ENCODE assay signal across 8 cellular contexts in the genomic region with DNA sequence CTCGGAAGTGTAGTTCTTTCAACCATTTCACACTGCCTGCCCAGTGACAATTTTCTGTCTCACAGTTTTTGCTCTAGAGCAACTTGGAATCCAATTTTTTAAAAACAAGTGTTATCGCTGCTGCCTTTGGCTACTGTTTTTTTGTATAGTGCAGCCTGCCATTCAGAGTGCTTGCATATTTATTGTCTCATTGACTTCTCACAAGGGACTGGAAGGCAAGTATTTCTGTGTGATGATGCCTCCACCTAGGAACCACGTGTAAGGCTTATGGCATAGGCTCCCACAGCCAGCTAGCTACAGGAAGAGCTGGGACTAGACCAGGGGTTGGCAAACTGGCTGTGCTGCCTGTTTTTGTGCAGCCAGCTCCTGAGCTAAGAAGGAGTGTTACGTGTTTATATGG. TPM values are rescaled to one million over a fixed set of nuclear protein-coding genes. Genes with fewer than 3 reads are reported as not detected.
A peak's percentile ranks its signal among the peaks of the same experiment; 100 is the strongest.
DNase-seq lines count a peak whose midpoint lies in the region; ATAC-seq lines count a peak whose summit lies in the region.

No MANE protein-coding gene starts in this region.

- ATAC-seq in activated CD8-positive, alpha-beta memory T cell treated with anti-CD3 and anti-CD28 coated beads, Interleukin-2, amount 10 ng/mL, durations not matched to agents 7 days and 5 days = no peak
- ATAC-seq in left colon (peak; percentile 52), GM19455 (IDR thresholded peaks at IDR 0.05; ENCODE audit: unreplicated experiment) (no peak), HG02763 (IDR thresholded peaks at IDR 0.05; ENCODE audit: unreplicated experiment) (no peak)

- peaks cover 40% of the 10 kb centered on the region for H3K4me1 Mint-ChIP-seq in activated CD8-positive, alpha-beta memory T cell treated with anti-CD3 and anti-CD28 coated beads, Interleukin-2, amount 10 ng/mL, durations not matched to agents 7 days and 5 days

- CTCF ChIA-PET in activated CD8-positive, alpha-beta memory T cell treated with anti-CD3 and anti-CD28 coated beads, Interleukin-2, amount 10 ng/mL, durations not matched to agents 7 days and 5 days (lab: Charles Lee) = interaction anchor here (0.7 kb wide), 1 partner anchor 9 kb away, joined by 3 read pairs; no protein-coding TSS in a partner anchor

- no peaks in the 10 kb centered on the region for H3K9me3 ChIP-seq in MG63

- peak overlapping the region; percentile 92 for H3K4me3 Mint-ChIP-seq in activated CD8-positive, alpha-beta memory T cell treated with anti-CD3 and anti-CD28 coated beads, Interleukin-2, amount 10 ng/mL, durations not matched to agents 7 days and 5 days

- peaks cover 41% of the 10 kb centered on the region for H3K36me3 Mint-ChIP-seq in activated CD8-positive, alpha-beta memory T cell treated with anti-CD3 and anti-CD28 coated beads, Interleukin-2, amount 10 ng/mL, durations not matched to agents 7 days and 5 days

- no peaks in the 10 kb centered on the region for H3K9me3 Mint-ChIP-seq in activated CD8-positive, alpha-beta memory T cell treated with anti-CD3 and anti-CD28 coated beads, Interleukin-2, amount 10 ng/mL, durations not matched to agents 7 days and 5 days (ENCODE audit: low read depth)

- no peaks in the 10 kb centered on the region for H3K27me3 ChIP-seq in MG63

- DNase-seq in activated CD8-positive, alpha-beta memory T cell treated with anti-CD3 and anti-CD28 coated beads, Interleukin-2, amount 10 ng/mL, durations not matched to agents 7 days and 5 days = peak; percentile 43
- no peak for DNase-seq in activated CD8-positive, alpha-beta memory T cell treated with anti-CD3 and anti-CD28 coated beads, Interleukin-2, amount 50 U/mL, for 4 hours
- peak; percentile 29 for DNase-seq in MG63
- DNase-seq in amniotic stem cell (lab: John Stamatoyannopoulos, UW) = peak; percentile 1
- peak; percentile 16 to 25 for DNase-seq in left colon
- DNase-seq in NCI-H524 treated with DMSO at 0.1 percent for 48 hours (lab: John Stamatoyannopoulos, UW) = no peak

- H3K27me3 Mint-ChIP-seq in activated CD8-positive, alpha-beta memory T cell treated with anti-CD3 and anti-CD28 coated beads, Interleukin-2, amount 10 ng/mL, durations not matched to agents 7 days and 5 days = no peaks in the 10 kb centered on the region

- H3K27ac Mint-ChIP-seq in activated CD8-positive, alpha-beta memory T cell treated with anti-CD3 and anti-CD28 coated beads, Interleukin-2, amount 10 ng/mL, durations not matched to agents 7 days and 5 days = peak overlapping the region; percentile 92

- peak overlapping the region; percentile 94 for H3K4me3 ChIP-seq in MG63

- intact Hi-C loops in left colon (cut with DNase I, micrococcal nuclease) = no loop called here

- peaks cover 27% of the 10 kb centered on the region for H3K36me3 ChIP-seq in MG63

RNA-seq across cellular contexts. Expression of a gene that starts 0.9 kb away (rescaled TPM):
- 10 to 100 TPM; 27.2 to 33.5 TPM for total RNA-seq in activated CD8-positive, alpha-beta memory T cell treated with anti-CD3 and anti-CD28 coated beads, Interleukin-2, amount 10 ng/mL, durations not matched to agents 7 days and 5 days
- 19.2 and 37.6 TPM in 2 replicates for total RNA-seq in MG63 (2014; rRNA removed; shearing (Covaris generic); ENCODE audit: low replicate concordance)
- 1 to 10 TPM; 3.1 to 7.3 TPM for total RNA-seq in left colon

RNA-seq across cellular contexts. Expression of a gene that starts 1.0 kb away (rescaled TPM):
- total RNA-seq in activated CD8-positive, alpha-beta memory T cell treated with anti-CD3 and anti-CD28 coated beads, Interleukin-2, amount 10 ng/mL, durations not matched to agents 7 days and 5 days = 10 to 100 TPM; 56.7 to 74.1 TPM
- 77.9 and 187 TPM in 2 replicates for total RNA-seq in MG63 (2014; rRNA removed; shearing (Covaris generic); ENCODE audit: low replicate concordance)
- total RNA-seq in left colon = 10 to 100 TPM; 19.0 to 19.4 TPM

RNA-seq across cellular contexts. Expression of a gene that starts 59.1 kb away (rescaled TPM):
- total RNA-seq in activated CD8-positive, alpha-beta memory T cell treated with anti-CD3 and anti-CD28 coated beads, Interleukin-2, amount 10 ng/mL, durations not matched to agents 7 days and 5 days = 10 to 100 TPM; 32.4 to 36.8 TPM
- total RNA-seq in MG63 (2014; rRNA removed; shearing (Covaris generic); ENCODE audit: low replicate concordance) = 42.6 and 46.2 TPM in 2 replicates
- total RNA-seq in left colon = 10 to 100 TPM; 30.4 to 32.8 TPM

Comparison
In these comparisons a context has a peak if more than half of its experiments do, and no peak if none do; other contexts are left out.
1. DNase-seq: peak in activated CD8-positive, alpha-beta memory T cell treated with anti-CD3 and anti-CD28 coated beads, Interleukin-2, amount 10 ng/mL, durations not matched to agents 7 days and 5 days (single experiment), MG63 (single experiment), amniotic stem cell (single experiment) and left colon (2 of 2); none in activated CD8-positive, alpha-beta memory T cell treated with anti-CD3 and anti-CD28 coated beads, Interleukin-2, amount 50 U/mL, for 4 hours (single experiment) and NCI-H524 treated with DMSO at 0.1 percent for 48 hours (single experiment).